In the genomic region with DNA sequence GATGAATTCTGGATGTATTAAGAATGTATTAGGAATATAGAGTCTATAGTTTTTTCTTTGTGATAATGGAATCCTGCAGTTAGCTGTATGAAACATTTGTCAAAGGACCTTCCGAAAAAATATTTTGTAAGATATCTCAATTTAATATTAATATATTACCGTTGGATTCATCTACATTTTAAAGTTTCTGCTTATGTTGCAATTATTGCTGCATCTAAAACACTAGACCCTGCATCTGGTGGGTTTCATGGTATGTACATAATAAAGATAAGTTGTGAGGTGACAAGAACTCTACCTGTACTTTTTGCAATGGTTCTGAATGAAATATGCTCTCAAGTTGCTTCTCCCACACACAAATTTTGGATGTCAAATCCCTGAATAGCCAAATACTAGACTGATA, we compare ENCODE assay signal across 8 cellular contexts.
"Had no signal": no experiment of that assay in that cellular context is flagged by ENCODE, and none has a peak within 500 bp of the region (broad histone marks: within the 10 kb centered on the region; RNA-seq: fewer than 3 reads in every experiment).

No MANE protein-coding gene starts in this region.

- H3K4me3 ChIP-seq: GM23248, HAP-1 had no signal

- DNase-seq: GM23248, GOT3, H7, HFFc6, KG1 had no signal

- ATAC-seq: HCT116 had no signal

- H3K9me3 ChIP-seq: HAP-1 had no signal

- H3K9ac ChIP-seq: GM23248 had no signal

- H3K4me1 ChIP-seq: HAP-1 had no signal

- H3K36me3 ChIP-seq: HAP-1 had no signal

- H3K27ac ChIP-seq: GM23248, HL-60 had no signal

- H2AFZ ChIP-seq: GM23248 had no signal
